In genomic region chr17:63445571-63446217, GRCh38 we compare ENCODE assay signal across 8 cellular contexts. TPM values are rescaled to one million over a fixed set of nuclear protein-coding genes. Genes with fewer than 3 reads are reported as not detected.
DNase-seq lines count a peak whose midpoint lies in the region; ATAC-seq and TF ChIP-seq lines count a peak whose summit lies in the region.

No MANE protein-coding gene starts in this region.

- H3K27ac ChIP-seq in HCT116 (ENCODE audit: low read depth, low read length), result peak overlapping the region; percentile 92
- H3K27ac ChIP-seq in stomach, result peak overlapping the region; percentile 89 to 97 (median 95)

- peak; percentile 58 for DNase-seq in HCT116 (ENCODE audit: low read depth, low spot score)
- DNase-seq in NCI-H1105 (lab: John Stamatoyannopoulos, UW), result peak; percentile 59
- DNase-seq in activated CD4-positive, alpha-beta T cell treated with anti-CD3 and anti-CD28 coated beads for 48 hours, result peak; percentile 34
- DNase-seq in effector CD4-positive, alpha-beta T cell, result peak; percentile 61
- peak; percentile 69 for DNase-seq in stomach
- DNase-seq in G401 (ENCODE audit: low spot score), result no peak

- 1 to 3% (median 1%) methylated on average over 19 to 53 of the region's 53 CpGs for WGBS in stomach, 5 donors

- H3K4me2 ChIP-seq in HCT116 (ENCODE audit: low read length), result peak overlapping the region; percentile 98

- peak overlapping the region; percentile 51 for H2AFZ ChIP-seq in HCT116 (ENCODE audit: low read depth, low read length, poor library complexity, severe bottlenecking)

- no peak for TF ChIP-seq EP300 in stomach (IDR thresholded peaks at IDR 0.05)

- POLR2A ChIA-PET in HCT116 (lab: Charles Lee), result interaction anchor here (0.6 to 4.8 kb wide), 8 partner anchors 11 to 176 kb away, joined by 3 to 23 read pairs (median 4); partner anchors contain the start of gene MAP3K3

- no peak for TF ChIP-seq RAD21 in HCT116 (IDR thresholded peaks at IDR 0.05; ENCODE audit: low read depth)

- H3K36me3 ChIP-seq in HCT116 (ENCODE audit: control insufficient read depth in 1 of 2, insufficient read depth in 2 of 2, low read length in 2 of 2) (no peaks in the 10 kb centered on the region), stomach (no peaks in the 10 kb centered on the region)

- no peaks in the 10 kb centered on the region for H3K9me2 ChIP-seq in HCT116 (ENCODE audit: insufficient read depth)

- no peaks in the 10 kb centered on the region for H3K27me3 ChIP-seq in HCT116 (ENCODE audit: insufficient read depth, low read length)
- no peaks in the 10 kb centered on the region for H3K27me3 ChIP-seq in mononuclear cell (ENCODE audit: insufficient read depth, low read length)
- peaks cover 0 to 6% (median 0%) of the 10 kb centered on the region in 3 donors for H3K27me3 ChIP-seq in stomach

- peak overlapping the region; percentile 52 for H3K4me3 ChIP-seq in GM12875 (ENCODE audit: low read depth, low read length)
- H3K4me3 ChIP-seq in HCT116 (replicated peaks in 1 of 2; ENCODE audit: low read depth in 1 of 2, low read length in 2 of 2), result peak overlapping the region; percentile 85 to 86
- peak overlapping the region; percentile 43 for H3K4me3 ChIP-seq in mononuclear cell (ENCODE audit: low read length)
- peak overlapping the region; percentile 61 to 81 (median 72) for H3K4me3 ChIP-seq in stomach

- peak overlapping the region; percentile 87 for H3K9ac ChIP-seq in HCT116 (ENCODE audit: low read length)

- H3K9me3 ChIP-seq in HCT116 (ENCODE audit: control insufficient read depth in 1 of 2, insufficient read depth in 1 of 2, low read depth in 1 of 2, low read length in 2 of 2) (no peaks in the 10 kb centered on the region), mononuclear cell (ENCODE audit: low read depth, low read length) (no peaks in the 10 kb centered on the region), stomach (no peaks in the 10 kb centered on the region)

- ATAC-seq in HCT116, result peak; percentile 90

- TF ChIP-seq CTCF in GM12875 (IDR thresholded peaks at IDR 0.05; ENCODE audit: borderline replicate concordance, insufficient read depth, low read depth, low read length), result peak; percentile 63
- peak in 2 of 3 experiments; percentile 54 to 74; a peak in 4 of 6 replicates for TF ChIP-seq CTCF in HCT116 (IDR thresholded peaks at IDR 0.05 in 2 of 3, conservative IDR thresholded peaks at IDR 0.05 in 1 of 3; ENCODE audit: borderline replicate concordance in 1 of 3, insufficient read depth in 1 of 3, low read depth in 2 of 3, low read length in 2 of 3)
- TF ChIP-seq CTCF in stomach (IDR thresholded peaks at IDR 0.05), result peak in 4 of 7 experiments; percentile 19 to 74 (median 48)

- intact Hi-C loops in HCT116 (cut with micrococcal nuclease), result loop anchor here (2.0 kb wide), 2 partner anchors 33 to 177 kb away; partner anchors contain the start of gene MAP3K3
- intact Hi-C loops in stomach (cut with DNase I; ENCODE audit: low total_unique reads), result no loop called here

- H4K20me1 ChIP-seq in HCT116 (ENCODE audit: insufficient read depth), result no peaks in the 10 kb centered on the region

- RAD21 ChIA-PET in HCT116 (lab: Charles Lee; ENCODE audit: low non-redundant PET in 1 of 2, low total read pairs in 2 of 2, uncharacterized antibody in 2 of 2, unreplicated experiment in 2 of 2), result interaction anchor here (0.7 to 2.8 kb wide), 4 partner anchors 20 to 167 kb away, joined by 3 to 12 read pairs (median 4); partner anchors contain the start of gene ACE (in 1 of the 2)

- CTCF ChIA-PET in HCT116 (lab: Charles Lee), result interaction anchor here (1.0 to 3.4 kb wide), 7 partner anchors 10 to 166 kb away, joined by 4 to 43 read pairs (median 9); partner anchors contain the start of gene ACE

- in situ Hi-C loops in G401 (cut with HindIII; ENCODE audit: low sequenced_read_pairs), result no loop called here

- H3K4me1 ChIP-seq in HCT116 (ENCODE audit: control insufficient read depth in 1 of 2, insufficient read depth in 2 of 2, low read length in 2 of 2), result peaks cover 15 to 34% of the 10 kb centered on the region in 2 experiments
- H3K4me1 ChIP-seq in mononuclear cell (ENCODE audit: insufficient read depth, low read length), result peaks cover 33% of the 10 kb centered on the region
- peaks cover 27 to 68% (median 54%) of the 10 kb centered on the region in 4 donors for H3K4me1 ChIP-seq in stomach

- no TSS peak for BruUV-seq in HCT116 (replicated peaks; lab: Mats Ljungman, UMichigan)

- peaks cover 45% of the 10 kb centered on the region for H3K79me2 ChIP-seq in HCT116 (ENCODE audit: insufficient read depth, low read length)

- TF ChIP-seq POLR2A in HCT116 (IDR thresholded peaks at IDR 0.05; ENCODE audit: borderline replicate concordance, extremely low read depth, insufficient read depth, insufficient read length) (no peak), stomach (IDR thresholded peaks at IDR 0.05) (no peak)

TF ChIP-seq in HCT116, 20 proteins besides CTCF, POLR2A, EP300 and RAD21 (continues in another document):
- no peak for TF ChIP-seq ZNF274 (IDR thresholded peaks at IDR 0.05; ENCODE audit: low read depth, low read length)
- no peak for TF ChIP-seq JUND (IDR thresholded peaks at IDR 0.05)
- TF ChIP-seq EZH2 (IDR thresholded peaks at IDR 0.05), result no peak
- no peak for TF ChIP-seq CBX3 (IDR thresholded peaks at IDR 0.05; ENCODE audit: low read depth)
- no peak for TF ChIP-seq SIN3A (IDR thresholded peaks at IDR 0.05; ENCODE audit: low read depth)
- no peak for TF ChIP-seq SRF (IDR thresholded peaks at IDR 0.05; ENCODE audit: low read depth)
- TF ChIP-seq SP1 (IDR thresholded peaks at IDR 0.05; ENCODE audit: low read depth), result no peak
- TF ChIP-seq EZH2phosphoT487 (IDR thresholded peaks at IDR 0.05; ENCODE audit: borderline replicate concordance), result no peak
- TF ChIP-seq CEBPB (IDR thresholded peaks at IDR 0.05; ENCODE audit: low read depth), result no peak
- TF ChIP-seq MAX (IDR thresholded peaks at IDR 0.05), result peak; percentile 76
- no peak for TF ChIP-seq ELF1 (IDR thresholded peaks at IDR 0.05; ENCODE audit: borderline replicate concordance, low read depth)
- no peak for TF ChIP-seq FOSL1 (IDR thresholded peaks at IDR 0.05; ENCODE audit: low read depth)
- TF ChIP-seq POLR2AphosphoS5 (IDR thresholded peaks at IDR 0.05; ENCODE audit: low read depth, low read length), result peak; percentile 68; the same call in 1 of the 2 replicates
- TF ChIP-seq, protein P1, sequence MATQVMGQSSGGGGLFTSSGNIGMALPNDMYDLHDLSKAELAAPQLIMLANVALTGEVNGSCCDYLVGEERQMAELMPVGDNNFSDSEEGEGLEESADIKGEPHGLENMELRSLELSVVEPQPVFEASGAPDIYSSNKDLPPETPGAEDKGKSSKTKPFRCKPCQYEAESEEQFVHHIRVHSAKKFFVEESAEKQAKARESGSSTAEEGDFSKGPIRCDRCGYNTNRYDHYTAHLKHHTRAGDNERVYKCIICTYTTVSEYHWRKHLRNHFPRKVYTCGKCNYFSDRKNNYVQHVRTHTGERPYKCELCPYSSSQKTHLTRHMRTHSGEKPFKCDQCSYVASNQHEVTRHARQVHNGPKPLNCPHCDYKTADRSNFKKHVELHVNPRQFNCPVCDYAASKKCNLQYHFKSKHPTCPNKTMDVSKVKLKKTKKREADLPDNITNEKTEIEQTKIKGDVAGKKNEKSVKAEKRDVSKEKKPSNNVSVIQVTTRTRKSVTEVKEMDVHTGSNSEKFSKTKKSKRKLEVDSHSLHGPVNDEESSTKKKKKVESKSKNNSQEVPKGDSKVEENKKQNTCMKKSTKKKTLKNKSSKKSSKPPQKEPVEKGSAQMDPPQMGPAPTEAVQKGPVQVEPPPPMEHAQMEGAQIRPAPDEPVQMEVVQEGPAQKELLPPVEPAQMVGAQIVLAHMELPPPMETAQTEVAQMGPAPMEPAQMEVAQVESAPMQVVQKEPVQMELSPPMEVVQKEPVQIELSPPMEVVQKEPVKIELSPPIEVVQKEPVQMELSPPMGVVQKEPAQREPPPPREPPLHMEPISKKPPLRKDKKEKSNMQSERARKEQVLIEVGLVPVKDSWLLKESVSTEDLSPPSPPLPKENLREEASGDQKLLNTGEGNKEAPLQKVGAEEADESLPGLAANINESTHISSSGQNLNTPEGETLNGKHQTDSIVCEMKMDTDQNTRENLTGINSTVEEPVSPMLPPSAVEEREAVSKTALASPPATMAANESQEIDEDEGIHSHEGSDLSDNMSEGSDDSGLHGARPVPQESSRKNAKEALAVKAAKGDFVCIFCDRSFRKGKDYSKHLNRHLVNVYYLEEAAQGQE (IDR thresholded peaks at IDR 0.05; ENCODE audit: low read depth), result no peak
- TF ChIP-seq ZFX (IDR thresholded peaks at IDR 0.05), result no peak; the same call in 1 of the 2 replicates
- peak; percentile 84 for TF ChIP-seq TCF7L2 (IDR thresholded peaks at IDR 0.05; ENCODE audit: borderline replicate concordance, extremely low read depth, insufficient read depth, insufficient read length)

RNA-seq across cellular contexts. Expression of gene CYB561, which starts 0.4 kb away (rescaled TPM):
- total RNA-seq in HCT116 (2021; ENCODE audit: unreplicated experiment) (67.6 TPM), mononuclear cell (5.1 TPM), stomach (100 to 1,000 TPM in 2 of 5 donors, 10 to 100 TPM in 3; 26.1 to 394 (median 97.1) TPM)
- 50.7 and 81.3 TPM in 2 replicates for polyA plus RNA-seq in HCT116 (2012)
- 10 to 100 TPM; 10.8 to 27.4 (median 23.7) TPM for polyA plus RNA-seq in stomach
- total RNA-seq in G401 (2014; rRNA removed; shearing (Covaris generic)), result 1.5 TPM in 1 of 2 replicates, not detected in the other

RNA-seq across cellular contexts. Expression of gene ACE, which starts 31.2 kb away (rescaled TPM):
- total RNA-seq in HCT116 (2021; ENCODE audit: unreplicated experiment) (7.7 TPM), mononuclear cell (1.3 TPM), stomach (100 to 1,000 TPM in 1 of 5 donors, 10 to 100 TPM in 1, 1 to 10 TPM in 3; 3.6 to 232 (median 6.8) TPM)
- polyA plus RNA-seq in HCT116 (2012), result 2.4 and 3.5 TPM in 2 replicates
- polyA plus RNA-seq in stomach, result 1 to 10 TPM; 1.3 to 2.7 (median 2.6) TPM
- 1.1 and 2.4 TPM in 2 replicates for total RNA-seq in G401 (2014; rRNA removed; shearing (Covaris generic))
